In the genomic region with DNA sequence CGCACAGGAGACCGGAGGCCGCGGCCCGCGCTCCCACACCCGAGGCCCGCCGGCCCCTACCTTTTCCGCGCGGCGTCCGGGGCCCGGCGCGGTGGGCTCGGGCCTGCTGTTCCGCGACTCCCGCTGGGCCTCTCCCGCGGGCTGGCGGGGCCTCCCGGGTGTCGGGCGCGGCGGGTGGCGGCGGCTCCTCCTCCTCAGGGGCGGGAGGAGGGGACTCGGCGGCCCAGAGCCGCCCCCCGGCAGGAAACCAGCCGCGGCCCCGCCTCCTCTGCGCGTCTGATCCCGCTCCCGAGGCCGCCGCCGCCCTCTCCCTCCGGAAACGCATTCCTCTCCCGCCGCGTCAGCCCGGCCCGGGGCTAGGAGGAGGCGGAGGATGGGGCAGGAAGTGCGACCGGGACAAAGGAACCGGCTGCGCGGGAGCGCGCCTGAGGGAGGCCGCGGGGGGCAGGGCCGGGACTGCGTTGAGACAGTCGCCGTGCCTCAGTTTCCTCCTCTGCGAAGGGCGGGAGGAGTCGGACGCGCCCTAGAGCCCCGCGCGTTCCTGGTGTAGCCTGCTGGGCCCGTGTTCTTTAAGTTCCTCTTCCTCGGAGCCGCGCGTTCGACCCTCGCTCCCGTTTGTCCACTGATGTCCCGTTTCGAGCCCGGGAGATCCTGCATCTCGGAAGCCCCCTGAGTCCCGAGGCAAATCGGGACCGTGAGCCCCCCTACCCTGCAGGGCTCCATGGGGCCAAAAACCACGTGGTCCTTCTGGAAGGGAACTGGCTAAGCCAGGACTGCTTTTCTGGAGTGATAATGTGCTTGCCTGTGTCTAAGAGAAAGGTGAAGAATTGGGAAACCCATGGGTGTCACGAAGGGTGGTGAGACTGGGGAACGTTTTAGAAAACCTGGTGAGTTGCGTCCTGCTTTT, we compare ENCODE assay signal across 8 cellular contexts. TPM values are rescaled to one million over a fixed set of nuclear protein-coding genes. Genes with fewer than 3 reads are reported as not detected.
DNase-seq lines count a peak whose midpoint lies in the region; ATAC-seq, FAIRE-seq and TF ChIP-seq lines count a peak whose summit lies in the region.

A gene (minus strand): TSS at position 146 of the 907 bp plus-strand sequence. CDS start 22,672 bp downstream, outside the sequence.

- H3K27me3 ChIP-seq in HCT116 (ENCODE audit: insufficient read depth, low read length): no peaks in the 10 kb centered on the region
- no peaks in the 10 kb centered on the region for H3K27me3 ChIP-seq in SJSA1 (replicated peaks)
- no peaks in the 10 kb centered on the region for H3K27me3 ChIP-seq in gastroesophageal sphincter
- peaks cover 19% of the 10 kb centered on the region for H3K27me3 ChIP-seq in neutrophil

- H3K4me1 Mint-ChIP-seq in activated naive CD4-positive, alpha-beta T cell treated with anti-CD3 and anti-CD28 coated beads, Interleukin-2, amount 10 ng/mL, durations not matched to agents 7 days and 5 days: peaks cover 30% of the 10 kb centered on the region

- RAD21 ChIA-PET in HCT116 (lab: Charles Lee; ENCODE audit: low non-redundant PET in 1 of 2, low total read pairs in 2 of 2, uncharacterized antibody in 2 of 2, unreplicated experiment in 2 of 2): no interaction called here

- peak; percentile 21; the same call in 1 of the 2 replicates for TF ChIP-seq RAD21 in HCT116 (IDR thresholded peaks at IDR 0.05; ENCODE audit: low read depth)

- no peaks in the 10 kb centered on the region for H3K9me2 ChIP-seq in HCT116 (ENCODE audit: insufficient read depth)

- peaks cover under 1% of the 10 kb centered on the region; the same call in 1 of the 2 replicates for H4K20me1 ChIP-seq in HCT116 (ENCODE audit: insufficient read depth)

- H3K27ac Mint-ChIP-seq in activated naive CD4-positive, alpha-beta T cell treated with anti-CD3 and anti-CD28 coated beads, Interleukin-2, amount 10 ng/mL, durations not matched to agents 7 days and 5 days: peak within 1 kb of the TSS; percentile 70

- TF ChIP-seq POLR2A in HCT116 (IDR thresholded peaks at IDR 0.05; ENCODE audit: borderline replicate concordance, extremely low read depth, insufficient read depth, insufficient read length) (no peak), gastroesophageal sphincter (IDR thresholded peaks at IDR 0.05) (peak; percentile 97 to 98)

- TF ChIP-seq CTCF in HCT116 (IDR thresholded peaks at IDR 0.05 in 2 of 3, conservative IDR thresholded peaks at IDR 0.05 in 1 of 3; ENCODE audit: borderline replicate concordance in 1 of 3, insufficient read depth in 1 of 3, low read depth in 2 of 3, low read length in 2 of 3): no peak
- TF ChIP-seq CTCF in gastroesophageal sphincter (IDR thresholded peaks at IDR 0.05): no peak
- TF ChIP-seq CTCF in neutrophil (IDR thresholded peaks at IDR 0.05): no peak
- no peak for TF ChIP-seq CTCF in subcutaneous adipose tissue (IDR thresholded peaks at IDR 0.05; ENCODE audit: low read depth)

- peak within 1 kb of the TSS; percentile 97 for H3K9ac ChIP-seq in HCT116 (ENCODE audit: low read length)

- peak; percentile 23 for TF ChIP-seq EP300 in gastroesophageal sphincter (IDR thresholded peaks at IDR 0.05)

- H3K36me3 Mint-ChIP-seq in activated naive CD4-positive, alpha-beta T cell treated with anti-CD3 and anti-CD28 coated beads, Interleukin-2, amount 10 ng/mL, durations not matched to agents 7 days and 5 days: peaks cover 2% of the 10 kb centered on the region

- POLR2A ChIA-PET in HCT116 (lab: Charles Lee): interaction anchor here (1.2 to 1.6 kb wide), 2 partner anchors 10 to 23 kb away, joined by 3 to 19 read pairs; no protein-coding TSS in a partner anchor

- ATAC-seq in HCT116 (peak; percentile 86), gastroesophageal sphincter (peak; percentile 93)

- no peaks in the 10 kb centered on the region for H3K36me3 ChIP-seq in HCT116 (ENCODE audit: control insufficient read depth in 1 of 2, insufficient read depth in 2 of 2, low read length in 2 of 2)
- peaks cover 43% of the 10 kb centered on the region for H3K36me3 ChIP-seq in SJSA1
- H3K36me3 ChIP-seq in gastroesophageal sphincter: no peaks in the 10 kb centered on the region
- no peaks in the 10 kb centered on the region for H3K36me3 ChIP-seq in neutrophil

- peak within 1 kb of the TSS; percentile 76 for H3K4me3 Mint-ChIP-seq in activated naive CD4-positive, alpha-beta T cell treated with anti-CD3 and anti-CD28 coated beads, Interleukin-2, amount 10 ng/mL, durations not matched to agents 7 days and 5 days

- CTCF ChIA-PET in HCT116 (lab: Charles Lee): no interaction called here
- CTCF ChIA-PET in activated naive CD4-positive, alpha-beta T cell treated with anti-CD3 and anti-CD28 coated beads, Interleukin-2, amount 10 ng/mL, durations not matched to agents 7 days and 5 days (lab: Charles Lee): interaction anchor here (1.3 to 1.5 kb wide), 2 partner anchors 23 to 49 kb away, joined by 4 read pairs; no protein-coding TSS in a partner anchor

- H3K27ac ChIP-seq in HCT116 (ENCODE audit: low read depth, low read length) (peak within 1 kb of the TSS; percentile 94), SJSA1 (peak within 1 kb of the TSS; percentile 99), gastroesophageal sphincter (peak within 1 kb of the TSS; percentile 96 to 99 (median 98)), neutrophil (peak within 1 kb of the TSS; percentile 37)

- peaks cover 58% of the 10 kb centered on the region for H3K79me2 ChIP-seq in HCT116 (ENCODE audit: insufficient read depth, low read length)

- no TSS peak for BruUV-seq in HCT116 (replicated peaks; lab: Mats Ljungman, UMichigan)

- DNase-seq in HCT116 (ENCODE audit: low read depth, low spot score) (peak; percentile 83), MV-4-11 (lab: John Stamatoyannopoulos, UW) (peak; percentile 79), SJSA1 (ENCODE audit: low read depth in 1 of 2, low spot score in 2 of 2) (peak; percentile 99)
- peak; percentile 90 for DNase-seq in activated naive CD4-positive, alpha-beta T cell treated with anti-CD3 and anti-CD28 coated beads, Interleukin-2, amount 10 ng/mL, durations not matched to agents 7 days and 5 days

- no peaks in the 10 kb centered on the region for H3K9me3 ChIP-seq in HCT116 (ENCODE audit: control insufficient read depth in 1 of 2, insufficient read depth in 1 of 2, low read depth in 1 of 2, low read length in 2 of 2)
- no peaks in the 10 kb centered on the region for H3K9me3 ChIP-seq in SJSA1 (replicated peaks)
- no peaks in the 10 kb centered on the region for H3K9me3 ChIP-seq in gastroesophageal sphincter
- H3K9me3 ChIP-seq in neutrophil: no peaks in the 10 kb centered on the region

- WGBS in gastroesophageal sphincter (ENCODE audit: low coverage in 1 of 2), 2 donors: 0% methylated on average over 1 to 3 of the region's 94 CpGs

- no peak within 1 kb of the TSS for H2AFZ ChIP-seq in HCT116 (ENCODE audit: low read depth, low read length, poor library complexity, severe bottlenecking)

- peaks cover 59 to 85% of the 10 kb centered on the region in 2 experiments for H3K4me1 ChIP-seq in HCT116 (ENCODE audit: control insufficient read depth in 1 of 2, insufficient read depth in 2 of 2, low read length in 2 of 2)
- peaks cover 59% of the 10 kb centered on the region for H3K4me1 ChIP-seq in SJSA1 (replicated peaks)
- peaks cover 2 to 77% (median 7%) of the 10 kb centered on the region in 3 donors for H3K4me1 ChIP-seq in gastroesophageal sphincter
- H3K4me1 ChIP-seq in neutrophil (ENCODE audit: control insufficient read depth in 1 of 2, insufficient read depth in 1 of 2, low read depth in 1 of 2, low read length in 1 of 2): peaks cover 10 to 17% of the 10 kb centered on the region in 2 experiments

- peak; percentile 39 for FAIRE-seq in G401.6 (lab: Jason Lieb, UNC)

- H3K9me3 Mint-ChIP-seq in activated naive CD4-positive, alpha-beta T cell treated with anti-CD3 and anti-CD28 coated beads, Interleukin-2, amount 10 ng/mL, durations not matched to agents 7 days and 5 days: no peaks in the 10 kb centered on the region

- peak within 1 kb of the TSS; percentile 80 to 87 for H3K4me3 ChIP-seq in HCT116 (replicated peaks in 1 of 2; ENCODE audit: low read depth in 1 of 2, low read length in 2 of 2)
- H3K4me3 ChIP-seq in SJSA1: peak within 1 kb of the TSS; percentile 98
- H3K4me3 ChIP-seq in gastroesophageal sphincter: peak within 1 kb of the TSS; percentile 90 to 91
- H3K4me3 ChIP-seq in neutrophil (ENCODE audit: low read depth in 1 of 2, low read length in 1 of 2): peak within 1 kb of the TSS; percentile 71 to 74

- peaks cover 11% of the 10 kb centered on the region for H3K27me3 Mint-ChIP-seq in activated naive CD4-positive, alpha-beta T cell treated with anti-CD3 and anti-CD28 coated beads, Interleukin-2, amount 10 ng/mL, durations not matched to agents 7 days and 5 days

- intact Hi-C loops in HCT116 (cut with micrococcal nuclease): loop anchor here (1.0 kb wide), 2 partner anchors 22 to 47 kb away; no protein-coding TSS in a partner anchor

- peak within 1 kb of the TSS; percentile 97 for H3K4me2 ChIP-seq in HCT116 (ENCODE audit: low read length)

TF ChIP-seq in HCT116, 20 proteins besides CTCF, POLR2A, EP300 and RAD21 (continues in another document):
- TF ChIP-seq CBX3 (IDR thresholded peaks at IDR 0.05; ENCODE audit: low read depth) (peak; percentile 73), EGR1 (IDR thresholded peaks at IDR 0.05; ENCODE audit: low read depth) (peak; percentile 82), SRF (IDR thresholded peaks at IDR 0.05; ENCODE audit: low read depth) (peak; percentile 15; the same call in 1 of the 2 replicates), POLR2AphosphoS5 (IDR thresholded peaks at IDR 0.05; ENCODE audit: low read depth, low read length) (peak; percentile 72; the same call in 1 of the 2 replicates), JUND (IDR thresholded peaks at IDR 0.05) (peak; percentile 59), ELF1 (IDR thresholded peaks at IDR 0.05; ENCODE audit: borderline replicate concordance, low read depth) (peak; percentile 47), CEBPB (IDR thresholded peaks at IDR 0.05; ENCODE audit: low read depth) (peak; percentile 7; the same call in 1 of the 2 replicates), EZH2phosphoT487 (IDR thresholded peaks at IDR 0.05; ENCODE audit: borderline replicate concordance) (no peak), EZH2 (IDR thresholded peaks at IDR 0.05) (no peak), SIN3A (IDR thresholded peaks at IDR 0.05; ENCODE audit: low read depth) (peak; percentile 88)
- TF ChIP-seq, protein P1, sequence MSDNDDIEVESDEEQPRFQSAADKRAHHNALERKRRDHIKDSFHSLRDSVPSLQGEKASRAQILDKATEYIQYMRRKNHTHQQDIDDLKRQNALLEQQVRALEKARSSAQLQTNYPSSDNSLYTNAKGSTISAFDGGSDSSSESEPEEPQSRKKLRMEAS (IDR thresholded peaks at IDR 0.05): peak; percentile 80
- TF ChIP-seq, protein P2, sequence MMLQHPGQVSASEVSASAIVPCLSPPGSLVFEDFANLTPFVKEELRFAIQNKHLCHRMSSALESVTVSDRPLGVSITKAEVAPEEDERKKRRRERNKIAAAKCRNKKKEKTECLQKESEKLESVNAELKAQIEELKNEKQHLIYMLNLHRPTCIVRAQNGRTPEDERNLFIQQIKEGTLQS (IDR thresholded peaks at IDR 0.05): no peak; the same call in 1 of the 2 replicates

RNA-seq across cellular contexts. Expression of the gene that starts here (rescaled TPM):
- 366 TPM for total RNA-seq in HCT116 (2021; ENCODE audit: unreplicated experiment)
- polyA plus RNA-seq in HCT116 (2012): 200 and 253 TPM in 2 replicates
- 1,448 and 1,992 TPM in 2 replicates for total RNA-seq in SJSA1 (2014; rRNA removed; shearing (Covaris generic))
- 1,000 to 10,000 TPM in 3 of 4 donors, 100 to 1,000 TPM in 1; 998 to 2,832 (median 1,462) TPM for total RNA-seq in gastroesophageal sphincter
- total RNA-seq in subcutaneous adipose tissue: 1,000 to 10,000 TPM in 2 of 4 donors, 100 to 1,000 TPM in 2; 794 to 1,994 (median 1,022) TPM

Comparison
In these comparisons a context has a peak if more than half of its experiments do, and no peak if none do; other contexts are left out.
1. Peak in every context shown above with its lines: DNase-seq, ATAC-seq, H3K4me3 ChIP-seq and H3K27ac ChIP-seq.
2. H3K27ac ChIP-seq: peak in every context shown above with its lines; median percentile 99 in SJSA1; 98 in gastroesophageal sphincter; 94 in HCT116; 37 in neutrophil.